22 cellular contexts compared by ENCODE assay signal in the genomic region with DNA sequence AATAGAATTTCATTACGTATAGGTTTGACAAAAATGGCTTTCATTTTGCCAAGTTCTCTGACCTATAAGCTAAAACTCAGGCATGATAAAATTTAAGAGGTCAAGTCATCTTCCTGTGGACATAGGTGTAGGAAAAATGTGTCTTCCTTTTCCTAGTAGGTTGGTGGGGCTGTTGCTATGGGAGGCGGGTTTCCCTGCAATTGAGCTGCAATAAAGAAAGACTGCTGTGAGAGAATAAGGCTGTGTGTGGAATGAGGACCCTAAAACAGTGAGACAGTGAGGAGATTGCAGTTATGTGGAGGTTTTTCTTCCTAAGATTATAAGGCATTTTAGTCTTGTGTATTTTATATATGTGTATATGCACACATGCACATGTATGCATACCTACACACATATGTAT.
"Had no signal": no experiment of that assay in that cellular context is flagged by ENCODE, and none has a peak within 500 bp of the region (broad histone marks: within the 10 kb centered on the region; RNA-seq: fewer than 3 reads in every experiment).

No MANE protein-coding gene starts in this region.

- H3K9me3 ChIP-seq: esophagus muscularis mucosa, gastrocnemius medialis, right atrium auricular region, sigmoid colon, stomach had no signal

- H3K27ac ChIP-seq: dorsolateral prefrontal cortex, esophagus muscularis mucosa, gastrocnemius medialis, right atrium auricular region, sigmoid colon, skin epidermis, stomach had no signal

- H3K36me3 ChIP-seq: esophagus muscularis mucosa, gastrocnemius medialis, right atrium auricular region, sigmoid colon, stomach had no signal

- H3K4me3 ChIP-seq: dorsolateral prefrontal cortex, esophagus muscularis mucosa, gastrocnemius medialis, lung, right atrium auricular region, sigmoid colon, skin epidermis, stomach had no signal

- H3K27me3 Mint-ChIP-seq: naive B cell, type B pancreatic cell had no signal

- H3K36me3 Mint-ChIP-seq: naive B cell, type B pancreatic cell had no signal

- H3K4me1 Mint-ChIP-seq: naive B cell, nephron had no signal

- H3K4me3 Mint-ChIP-seq: naive B cell, nephron, type B pancreatic cell had no signal

- H3K4me1 ChIP-seq: esophagus muscularis mucosa, gastrocnemius medialis, right atrium auricular region had no signal

- DNase-seq: cortex of kidney; dorsolateral prefrontal cortex; effector CD8-positive, alpha-beta T cell; gastrocnemius medialis; glutamatergic neuron; left colon; left ventricle myocardium superior; mesenchymal stem cell; naive B cell; posterior cingulate gyrus; sigmoid colon; stimulated activated CD4-positive, alpha-beta T cell treated with anti-CD3 and anti-CD28 coated beads, Interleukin-2, amount 100 ng/mL, for 24 hours; stimulated activated CD4-positive, alpha-beta T cell treated with anti-CD3 and anti-CD28 coated beads, Interleukin-4, amount 100 ng/mL, for 4 hours; stimulated activated naive CD4-positive, alpha-beta T cell; stomach; substantia nigra had no signal

- H3K27ac Mint-ChIP-seq: naive B cell, nephron, type B pancreatic cell had no signal

- H3K27me3 ChIP-seq: dorsolateral prefrontal cortex, esophagus muscularis mucosa, gastrocnemius medialis, right atrium auricular region, sigmoid colon, stomach had no signal

- H3K9me3 Mint-ChIP-seq: nephron, type B pancreatic cell had no signal
